ENCODE assay signal across 8 cellular contexts in genomic region chr15:80251505-80252280, GRCh38. TPM values are rescaled to one million over a fixed set of nuclear protein-coding genes. Genes with fewer than 3 reads are reported as not detected.
DNase-seq lines count a peak whose midpoint lies in the region; ATAC-seq, FAIRE-seq and TF ChIP-seq lines count a peak whose summit lies in the region.

Gene CTXND1, minus strand, starts transcription at chr15:80252213. Its CDS starts 50,264 bp downstream, at chr15:80201949.

- peaks cover 78% of the 10 kb centered on the region for H3K27me3 Mint-ChIP-seq in activated T-cell treated with anti-CD3 and anti-CD28 coated beads, Interleukin-2, amount 50 U/mL, for 24 hours

- no peak for ATAC-seq in GM21367 (IDR thresholded peaks at IDR 0.05; ENCODE audit: unreplicated experiment)

- FAIRE-seq in GM12892 (lab: Jason Lieb, UNC): no peak

- H3K4me3 Mint-ChIP-seq in activated T-cell treated with anti-CD3 and anti-CD28 coated beads, Interleukin-2, amount 50 U/mL, for 24 hours: peak within 1 kb of the TSS; percentile 31

- peak; percentile 16 for DNase-seq in GM12892 (ENCODE audit: insufficient read length)
- DNase-seq in activated T-cell treated with anti-CD3 and anti-CD28 coated beads, Interleukin-2, amount 50 U/mL, for 24 hours: no peak
- DNase-seq in skeletal muscle cell (ENCODE audit: low read depth): no peak
- DNase-seq in NCI-H1092 (lab: John Stamatoyannopoulos, UW): no peak
- no peak for DNase-seq in NOMO-1 treated with dmso at 0.1 percent for 144 hours (lab: John Stamatoyannopoulos, UW; ENCODE audit: unreplicated experiment)
- no peak for DNase-seq in superior temporal gyrus (ENCODE audit: extremely low spot score)

- no peaks in the 10 kb centered on the region for H3K9me3 Mint-ChIP-seq in activated T-cell treated with anti-CD3 and anti-CD28 coated beads, Interleukin-2, amount 50 U/mL, for 24 hours

- H3K27ac Mint-ChIP-seq in activated T-cell treated with anti-CD3 and anti-CD28 coated beads, Interleukin-2, amount 50 U/mL, for 24 hours: no peak within 1 kb of the TSS

- no peaks in the 10 kb centered on the region for H3K36me3 Mint-ChIP-seq in activated T-cell treated with anti-CD3 and anti-CD28 coated beads, Interleukin-2, amount 50 U/mL, for 24 hours (ENCODE audit: low read depth)

- H3K4me1 Mint-ChIP-seq in activated T-cell treated with anti-CD3 and anti-CD28 coated beads, Interleukin-2, amount 50 U/mL, for 24 hours (ENCODE audit: low read depth): peaks cover 6% of the 10 kb centered on the region

- H3K4me3 ChIP-seq in iPS-11a (ENCODE audit: low read depth, low read length) (peak within 1 kb of the TSS; percentile 44), skeletal muscle cell (ENCODE audit: low read depth, low read length) (peak within 1 kb of the TSS; percentile 37)

- TF ChIP-seq POLR2A in GM12892 (IDR thresholded peaks at IDR 0.05; ENCODE audit: low read depth, low read length): no peak

RNA-seq across cellular contexts. Expression of gene CTXND1, which starts in this region (rescaled TPM):
- polyA plus RNA-seq in GM12892 (2012; ENCODE audit: missing spikeins): 0.04 TPM
